Comparison of ENCODE assay signal across 8 cellular contexts in genomic region chr12:95205685-95206084, GRCh38. TPM values are rescaled to one million over a fixed set of nuclear protein-coding genes. Genes with fewer than 3 reads are reported as not detected.
DNase-seq lines count a peak whose midpoint lies in the region; ATAC-seq, FAIRE-seq and TF ChIP-seq lines count a peak whose summit lies in the region.

No MANE protein-coding gene starts in this region.

- POLR2A ChIA-PET in AG04449 (lab: Yijun Ruan, JAX) (interaction anchor here (0.7 kb wide), 1 partner anchor 42 kb away, joined by 3 read pairs; no protein-coding TSS in a partner anchor), endothelial cell of umbilical vein (lab: Charles Lee) (no interaction called here)

- H3K9me3 ChIP-seq in endothelial cell of umbilical vein (replicated peaks; ENCODE audit: control insufficient read depth, insufficient read depth, low read length) = no peaks in the 10 kb centered on the region

- H3K4me1 Mint-ChIP-seq in immature natural killer cell = no peaks in the 10 kb centered on the region

- peaks cover 54% of the 10 kb centered on the region for H3K4me1 ChIP-seq in endothelial cell of umbilical vein (ENCODE audit: control insufficient read depth, extremely low read depth, insufficient read depth, low read length)

- intact Hi-C loops in endothelial cell of umbilical vein (cut with micrococcal nuclease) = no loop called here

- H3K27me3 ChIP-seq in endothelial cell of umbilical vein (ENCODE audit: control insufficient read depth in 2 of 2, insufficient read depth in 2 of 2, low read length in 2 of 2) = no peaks in the 10 kb centered on the region

- no peak for TF ChIP-seq POLR2A in endothelial cell of umbilical vein (IDR thresholded peaks at IDR 0.05; ENCODE audit: low read depth, low read length)

- H3K27ac Mint-ChIP-seq in immature natural killer cell = no peak overlapping the region

- H3K27me3 Mint-ChIP-seq in immature natural killer cell (ENCODE audit: low read depth in 3 of 3) = peaks cover 0 to 5% (median 2%) of the 10 kb centered on the region in 3 donors

- ATAC-seq in GM21423 (IDR thresholded peaks at IDR 0.05; ENCODE audit: unreplicated experiment) = no peak
- no peak for ATAC-seq in GM19328 (IDR thresholded peaks at IDR 0.05; ENCODE audit: unreplicated experiment)

- H3K79me2 ChIP-seq in endothelial cell of umbilical vein (ENCODE audit: control insufficient read depth, insufficient read depth, low read length) = peaks cover 24% of the 10 kb centered on the region

- DNase-seq in AG04449 (ENCODE audit: low read depth, low spot score) (peak; percentile 46), NCI-H446 treated with DMSO at 0.1 percent for 48 hours (lab: John Stamatoyannopoulos, UW) (peak; percentile 33), endothelial cell of umbilical vein (ENCODE audit: low read depth, low spot score) (peak; percentile 84), mucosa of gallbladder (ENCODE audit: low spot score) (peak; percentile 19), immature natural killer cell (no peak)
- no peak for DNase-seq in stimulated activated naive CD4-positive, alpha-beta T cell treated with Interleukin-2 at 50 U/mL for 16 hours (lab: John Stamatoyannopoulos, UW)

- no peaks in the 10 kb centered on the region for H3K9me3 Mint-ChIP-seq in immature natural killer cell

- BruUV-seq in endothelial cell of umbilical vein (replicated peaks; lab: Mats Ljungman, UMichigan) = no TSS peak

- no peak overlapping the region for H2AFZ ChIP-seq in endothelial cell of umbilical vein (ENCODE audit: low read depth, low read length)

- H3K4me3 ChIP-seq in AG04449 (ENCODE audit: low read depth, low read length) (no peak overlapping the region), endothelial cell of umbilical vein (replicated peaks in 1 of 3; ENCODE audit: insufficient read depth in 1 of 3, low read depth in 1 of 3, low read length in 3 of 3) (no peak overlapping the region)

- no peaks in the 10 kb centered on the region for H3K36me3 Mint-ChIP-seq in immature natural killer cell

- peak overlapping the region; percentile 81 for H3K27ac ChIP-seq in endothelial cell of umbilical vein (ENCODE audit: insufficient read depth, low read depth, low read length)

- peak overlapping the region; percentile 23 for H3K9ac ChIP-seq in endothelial cell of umbilical vein (replicated peaks; ENCODE audit: extremely low read depth, insufficient read depth, low read length)

- CTCF ChIA-PET in AG04449 (lab: Yijun Ruan, JAX) = interaction anchor here (0.9 to 4.8 kb wide), 3 partner anchors 11 to 88 kb away, joined by 4 to 34 read pairs (median 7); partner anchors contain the start of genes FGD6 and VEZT
- CTCF ChIA-PET in endothelial cell of umbilical vein (lab: Charles Lee) = interaction anchor here (0.6 to 3.5 kb wide), 3 partner anchors 11 to 329 kb away, joined by 3 to 29 read pairs (median 4); partner anchors contain the start of genes FGD6 and VEZT

- H4K20me1 ChIP-seq in endothelial cell of umbilical vein (replicated peaks; ENCODE audit: control insufficient read depth, extremely low read depth, insufficient read depth, low read length) = no peaks in the 10 kb centered on the region

- H3K9me1 ChIP-seq in endothelial cell of umbilical vein (replicated peaks; ENCODE audit: control insufficient read depth, extremely low read depth, insufficient read depth, low read length) = no peaks in the 10 kb centered on the region

- peak; percentile 56 for FAIRE-seq in endothelial cell of umbilical vein (lab: Jason Lieb, UNC)

- dilution Hi-C loops in endothelial cell of umbilical vein (cut with MboI; ENCODE audit: extremely low pct_ligation_motif_present, low sequenced_read_pairs) = loop anchor here (25.0 kb wide), 1 partner anchor 93 kb away; no protein-coding TSS in a partner anchor

- H3K4me2 ChIP-seq in endothelial cell of umbilical vein (ENCODE audit: insufficient read depth, low read length) = peak overlapping the region; percentile 46

- no peak overlapping the region for H3K4me3 Mint-ChIP-seq in immature natural killer cell

- TF ChIP-seq CTCF in AG04449 (IDR thresholded peaks at IDR 0.05; ENCODE audit: insufficient read depth, low read length, missing control alignments) = no peak
- TF ChIP-seq CTCF in endothelial cell of umbilical vein (IDR thresholded peaks at IDR 0.05; ENCODE audit: extremely low read depth in 1 of 2, insufficient read depth in 1 of 2, low read depth in 1 of 2, low read length in 2 of 2) = no peak

- H3K36me3 ChIP-seq in endothelial cell of umbilical vein (ENCODE audit: control insufficient read depth in 2 of 2, extremely low read depth in 1 of 2, insufficient read depth in 2 of 2, low read length in 2 of 2) = peaks cover 0 to 2% of the 10 kb centered on the region in 2 experiments

TF ChIP-seq in endothelial cell of umbilical vein, 7 proteins besides CTCF, POLR2A, EP300 and RAD21:
- TF ChIP-seq FOS (IDR thresholded peaks at IDR 0.05; ENCODE audit: borderline replicate concordance, insufficient read depth, low read length) (peak; percentile 42), MYC (IDR thresholded peaks at IDR 0.05; ENCODE audit: low read depth, low read length) (no peak)
TF ChIP-seq in endothelial cell of umbilical vein: peak in this region for 1.

RNA-seq across cellular contexts. Expression of gene FGD6, which starts 11.6 kb away (rescaled TPM):
- 14.0 and 17.8 TPM in 2 replicates for total RNA-seq in endothelial cell of umbilical vein
- polyA plus RNA-seq in endothelial cell of umbilical vein = 5.7 and 5.9 TPM in 2 replicates
- 3.4 and 4.0 TPM in 2 replicates for polyA plus RNA-seq in endothelial cell of umbilical vein (2011; cell fraction: cytosol; rRNA removed)
- polyA plus RNA-seq in endothelial cell of umbilical vein (2011; cell fraction: nucleus; rRNA removed) = 20.7 and 24.2 TPM in 2 replicates
- 10.1 and 10.8 TPM in 2 replicates for polyA plus RNA-seq in endothelial cell of umbilical vein (2012)
- polyA minus RNA-seq in endothelial cell of umbilical vein = 12.2 and 12.3 TPM in 2 replicates
- polyA minus RNA-seq in endothelial cell of umbilical vein (2011; cell fraction: cytosol; rRNA and poly(A)+ RNA removed) = 9.4 TPM
- polyA minus RNA-seq in endothelial cell of umbilical vein (2011; cell fraction: nucleus; rRNA and poly(A)+ RNA removed) = 27.2 and 36.2 TPM in 2 replicates
- 15.4 TPM for total RNA-seq in mucosa of gallbladder
- 1 to 10 TPM in 1 of 3 donors, under 1 TPM in 1, not detected in 1; 0.23 to 1.0 TPM for polyA plus RNA-seq in immature natural killer cell

RNA-seq across cellular contexts. Expression of gene VEZT, which starts 11.9 kb away (rescaled TPM):
- total RNA-seq in endothelial cell of umbilical vein (85.2 and 91.3 TPM in 2 replicates), mucosa of gallbladder (57.5 TPM)
- polyA plus RNA-seq in endothelial cell of umbilical vein (53.3 and 57.8 TPM in 2 replicates), immature natural killer cell (10 to 100 TPM; 19.8 to 27.7 (median 20.4) TPM)
- 77.4 and 78.5 TPM in 2 replicates for polyA plus RNA-seq in endothelial cell of umbilical vein (2011; cell fraction: cytosol; rRNA removed)
- polyA plus RNA-seq in endothelial cell of umbilical vein (2011; cell fraction: nucleus; rRNA removed) = 97.8 and 107 TPM in 2 replicates
- 92.8 and 105 TPM in 2 replicates for polyA plus RNA-seq in endothelial cell of umbilical vein (2012)
- polyA minus RNA-seq in endothelial cell of umbilical vein = 141 and 142 TPM in 2 replicates
- 22.4 TPM for polyA minus RNA-seq in endothelial cell of umbilical vein (2011; cell fraction: cytosol; rRNA and poly(A)+ RNA removed)
- 157 and 235 TPM in 2 replicates for polyA minus RNA-seq in endothelial cell of umbilical vein (2011; cell fraction: nucleus; rRNA and poly(A)+ RNA removed)

Comparison
In these comparisons a context has a peak if more than half of its experiments do, and no peak if none do; other contexts are left out.
1. DNase-seq: peak in AG04449 (single experiment), NCI-H446 treated with DMSO at 0.1 percent for 48 hours (single experiment), endothelial cell of umbilical vein (single experiment) and mucosa of gallbladder (single experiment); none in stimulated activated naive CD4-positive, alpha-beta T cell treated with Interleukin-2 at 50 U/mL for 16 hours (single experiment) and immature natural killer cell (0 of 3).